In the genomic region with DNA sequence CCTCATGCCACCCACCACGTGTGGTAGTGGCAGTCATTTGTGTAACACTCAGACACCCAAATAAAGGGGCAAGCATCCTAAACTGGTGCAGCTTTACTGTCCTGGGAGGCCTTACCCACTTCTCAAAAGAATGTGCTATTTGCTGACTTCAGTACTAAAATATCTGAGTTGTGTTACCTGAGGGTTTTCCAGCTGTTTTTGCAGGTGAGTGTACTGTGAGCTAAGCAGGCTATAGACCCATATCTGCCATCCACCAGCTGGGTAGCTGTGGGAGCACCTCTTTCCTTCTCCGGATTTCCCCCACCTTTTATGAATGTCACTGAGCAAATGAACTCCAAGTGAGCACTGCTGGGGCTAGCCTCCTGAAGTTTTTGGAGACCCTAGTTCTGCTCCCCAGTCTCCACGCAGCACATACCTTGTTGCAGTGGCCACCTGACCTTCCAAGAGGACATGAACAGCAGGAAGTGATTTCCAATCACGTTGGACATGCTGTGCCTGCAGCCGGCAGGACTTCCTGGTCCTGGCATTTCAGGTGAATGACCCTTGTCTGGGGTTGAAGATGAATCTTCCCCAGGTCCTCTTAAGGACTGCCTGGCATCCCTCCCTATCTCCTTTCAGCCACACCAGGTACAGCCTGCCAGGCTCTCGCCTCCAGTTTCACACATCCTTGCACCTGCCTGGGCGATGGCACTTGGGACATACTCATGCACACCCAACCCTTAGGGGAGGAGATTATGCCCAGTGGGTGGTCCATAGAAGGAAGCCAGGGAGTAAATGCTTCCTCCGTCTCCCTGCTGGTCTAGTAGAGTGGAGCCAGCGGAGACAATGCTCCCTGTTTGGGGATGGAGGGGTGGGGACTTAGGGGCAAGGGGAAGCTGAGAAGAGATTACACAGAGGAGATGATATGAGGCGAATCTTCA, we compare ENCODE assay signal across 16 cellular contexts.
DNase-seq lines count a peak whose midpoint lies in the region; ATAC-seq, FAIRE-seq and TF ChIP-seq lines count a peak whose summit lies in the region.
"Had no signal": no experiment of that assay in that cellular context is flagged by ENCODE, and none has a peak within 500 bp of the region (broad histone marks: within the 10 kb centered on the region; RNA-seq: fewer than 3 reads in every experiment).

No MANE protein-coding gene starts in this region.

- H3K27ac Mint-ChIP-seq in astrocyte (ENCODE audit: unreplicated experiment): no peak overlapping the region
- H3K27ac Mint-ChIP-seq: activated CD8-positive, alpha-beta T cell treated with anti-CD3 and anti-CD28 coated beads for 36 hours had no signal

- H3K36me3 ChIP-seq in astrocyte (ENCODE audit: insufficient read depth, low read length) (no peaks in the 10 kb centered on the region), liver (ENCODE audit: control insufficient read depth in 4 of 4, insufficient read depth in 3 of 4, low read depth in 1 of 4, low read length in 3 of 4) (no peaks in the 10 kb centered on the region), tibial nerve (no peaks in the 10 kb centered on the region)
- H3K36me3 ChIP-seq: brain microvascular endothelial cell, heart left ventricle, left ventricle myocardium inferior had no signal

- H3K9me3 Mint-ChIP-seq in astrocyte (ENCODE audit: unreplicated experiment): no peaks in the 10 kb centered on the region
- H3K9me3 Mint-ChIP-seq: activated CD8-positive, alpha-beta T cell treated with anti-CD3 and anti-CD28 coated beads for 36 hours had no signal

- H3K27me3 ChIP-seq in astrocyte (ENCODE audit: insufficient read depth, low read length) (no peaks in the 10 kb centered on the region), liver (ENCODE audit: control insufficient read depth in 4 of 4, insufficient read depth in 4 of 4, low read length in 3 of 4) (no peaks in the 10 kb centered on the region), tibial nerve (no peaks in the 10 kb centered on the region)
- H3K27me3 ChIP-seq: brain microvascular endothelial cell, heart left ventricle had no signal

- H3K27me3 Mint-ChIP-seq in astrocyte (ENCODE audit: low read depth, unreplicated experiment): no peaks in the 10 kb centered on the region

- H3K9ac ChIP-seq in astrocyte (ENCODE audit: low read length) (no peak overlapping the region), liver (ENCODE audit: low read depth in 1 of 2, low read length in 2 of 2) (no peak overlapping the region)

- TF ChIP-seq EP300 in tibial nerve (IDR thresholded peaks at IDR 0.05): no peak

- no peak for FAIRE-seq in astrocyte (lab: Jason Lieb, UNC)
- FAIRE-seq: A204.1 had no signal

- H4K20me1 ChIP-seq in astrocyte (ENCODE audit: insufficient read depth, low read length): no peaks in the 10 kb centered on the region

- no peak overlapping the region for H3K4me3 Mint-ChIP-seq in astrocyte (ENCODE audit: unreplicated experiment)
- H3K4me3 Mint-ChIP-seq: activated CD8-positive, alpha-beta T cell treated with anti-CD3 and anti-CD28 coated beads for 36 hours; neural crest cell had no signal

- TF ChIP-seq RAD21 in liver (IDR thresholded peaks at IDR 0.05): no peak

- H3K79me2 ChIP-seq in astrocyte (ENCODE audit: insufficient read depth, low read length): no peaks in the 10 kb centered on the region

- H3K4me3 ChIP-seq in astrocyte (ENCODE audit: insufficient read depth, low read depth, low read length): no peak overlapping the region
- H3K4me3 ChIP-seq in liver (ENCODE audit: low read depth in 1 of 3, low read length in 3 of 3): no peak overlapping the region
- H3K4me3 ChIP-seq in tibial nerve: no peak overlapping the region
- H3K4me3 ChIP-seq: heart left ventricle, left ventricle myocardium inferior had no signal

- no peaks in the 10 kb centered on the region for H3K9me3 ChIP-seq in astrocyte (ENCODE audit: insufficient read depth, low read depth, low read length)
- H3K9me3 ChIP-seq in liver (ENCODE audit: control insufficient read depth in 4 of 4, low read length in 3 of 4): peaks cover 0 to 6% (median 3%) of the 10 kb centered on the region in 4 donors
- peaks cover 0 to 9% (median 0%) of the 10 kb centered on the region in 4 donors for H3K9me3 ChIP-seq in tibial nerve

- TF ChIP-seq POLR2A in tibial nerve (IDR thresholded peaks at IDR 0.05): no peak

- no peak overlapping the region for H3K27ac ChIP-seq in astrocyte (ENCODE audit: low read depth, low read length)
- no peak overlapping the region for H3K27ac ChIP-seq in liver (ENCODE audit: low read depth in 1 of 2, low read length in 2 of 2)
- H3K27ac ChIP-seq in tibial nerve: peak overlapping the region in 3 of 4 donors; percentile 6 to 51 (median 45)
- H3K27ac ChIP-seq: brain microvascular endothelial cell had no signal

- ATAC-seq in HG02840 (IDR thresholded peaks at IDR 0.05; ENCODE audit: low FRiP score, unreplicated experiment): no peak
- no peak for ATAC-seq in activated CD4-positive, CD25-positive, alpha-beta regulatory T cell treated with anti-CD3 and anti-CD28 coated beads, Interleukin-2, amount 50 U/mL, for 24 hours
- ATAC-seq: activated CD8-positive, alpha-beta T cell treated with anti-CD3 and anti-CD28 coated beads for 36 hours; stimulated activated naive CD8-positive, alpha-beta T cell treated with anti-CD3 and anti-CD28 coated beads, Interleukin-15, Interleukin-2, amounts not matched to agents 100 U/mL and 50 U/mL, for 24 hours had no signal

- peaks cover 2% of the 10 kb centered on the region for H3K36me3 Mint-ChIP-seq in astrocyte (ENCODE audit: low read depth, unreplicated experiment)

- peak overlapping the region; percentile 16 for H2AFZ ChIP-seq in astrocyte (ENCODE audit: low read depth, low read length)

- H3K4me2 ChIP-seq in astrocyte (ENCODE audit: low read length): peak overlapping the region; percentile 67

- peaks cover 9% of the 10 kb centered on the region for H3K4me1 Mint-ChIP-seq in astrocyte (ENCODE audit: low read depth, unreplicated experiment)

- 72% methylated on average over 10 of the region's 10 CpGs for WGBS in liver
- WGBS in tibial nerve, 2 donors: 79 to 80% methylated on average over 10 of the region's 10 CpGs

- TF ChIP-seq CTCF in astrocyte (IDR thresholded peaks at IDR 0.05; ENCODE audit: insufficient read depth, low read depth, low read length) (no peak), liver (IDR thresholded peaks at IDR 0.05; ENCODE audit: low read depth, low read length, missing input control) (no peak), tibial nerve (IDR thresholded peaks at IDR 0.05) (no peak)

- H3K4me1 ChIP-seq in astrocyte (ENCODE audit: insufficient read depth, low read length): peaks cover 8% of the 10 kb centered on the region
- peaks cover 2 to 11% (median 6%) of the 10 kb centered on the region in 4 donors for H3K4me1 ChIP-seq in liver (ENCODE audit: control insufficient read depth in 4 of 4, insufficient read depth in 4 of 4, low read length in 3 of 4)
- peaks cover 0 to 42% (median 4%) of the 10 kb centered on the region in 4 donors for H3K4me1 ChIP-seq in tibial nerve

- peak; percentile 4 for DNase-seq in NCI-H2107 treated with DMSO at 0.1 percent for 48 hours (lab: John Stamatoyannopoulos, UW; ENCODE audit: unreplicated experiment)
- no peak for DNase-seq in NCI-H2107 (lab: John Stamatoyannopoulos, UW)
- no peak for DNase-seq in astrocyte (ENCODE audit: low read depth)
- DNase-seq in tibial nerve (ENCODE audit: low spot score in 2 of 2): no peak
- DNase-seq in amniotic stem cell (lab: John Stamatoyannopoulos, UW): no peak
- DNase-seq: activated CD8-positive, alpha-beta T cell treated with anti-CD3 and anti-CD28 coated beads for 36 hours; Calu3; stimulated activated naive CD8-positive, alpha-beta T cell treated with anti-CD3 and anti-CD28 coated beads, Interleukin-15, Interleukin-2, amounts not matched to agents 100 U/mL and 50 U/mL, for 24 hours had no signal

TF ChIP-seq in liver, 16 proteins besides CTCF, POLR2A, EP300 and RAD21:
- TF ChIP-seq, protein P1, sequence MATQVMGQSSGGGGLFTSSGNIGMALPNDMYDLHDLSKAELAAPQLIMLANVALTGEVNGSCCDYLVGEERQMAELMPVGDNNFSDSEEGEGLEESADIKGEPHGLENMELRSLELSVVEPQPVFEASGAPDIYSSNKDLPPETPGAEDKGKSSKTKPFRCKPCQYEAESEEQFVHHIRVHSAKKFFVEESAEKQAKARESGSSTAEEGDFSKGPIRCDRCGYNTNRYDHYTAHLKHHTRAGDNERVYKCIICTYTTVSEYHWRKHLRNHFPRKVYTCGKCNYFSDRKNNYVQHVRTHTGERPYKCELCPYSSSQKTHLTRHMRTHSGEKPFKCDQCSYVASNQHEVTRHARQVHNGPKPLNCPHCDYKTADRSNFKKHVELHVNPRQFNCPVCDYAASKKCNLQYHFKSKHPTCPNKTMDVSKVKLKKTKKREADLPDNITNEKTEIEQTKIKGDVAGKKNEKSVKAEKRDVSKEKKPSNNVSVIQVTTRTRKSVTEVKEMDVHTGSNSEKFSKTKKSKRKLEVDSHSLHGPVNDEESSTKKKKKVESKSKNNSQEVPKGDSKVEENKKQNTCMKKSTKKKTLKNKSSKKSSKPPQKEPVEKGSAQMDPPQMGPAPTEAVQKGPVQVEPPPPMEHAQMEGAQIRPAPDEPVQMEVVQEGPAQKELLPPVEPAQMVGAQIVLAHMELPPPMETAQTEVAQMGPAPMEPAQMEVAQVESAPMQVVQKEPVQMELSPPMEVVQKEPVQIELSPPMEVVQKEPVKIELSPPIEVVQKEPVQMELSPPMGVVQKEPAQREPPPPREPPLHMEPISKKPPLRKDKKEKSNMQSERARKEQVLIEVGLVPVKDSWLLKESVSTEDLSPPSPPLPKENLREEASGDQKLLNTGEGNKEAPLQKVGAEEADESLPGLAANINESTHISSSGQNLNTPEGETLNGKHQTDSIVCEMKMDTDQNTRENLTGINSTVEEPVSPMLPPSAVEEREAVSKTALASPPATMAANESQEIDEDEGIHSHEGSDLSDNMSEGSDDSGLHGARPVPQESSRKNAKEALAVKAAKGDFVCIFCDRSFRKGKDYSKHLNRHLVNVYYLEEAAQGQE (IDR thresholded peaks at IDR 0.05): no peak
- no peak for TF ChIP-seq HNF4G (IDR thresholded peaks at IDR 0.05)
- TF ChIP-seq RXRA (IDR thresholded peaks at IDR 0.05): peak; percentile 21 to 70

Comparison
In these comparisons a context has a peak if more than half of its experiments do, and no peak if none do; other contexts are left out.
1. H3K27ac ChIP-seq: peak in tibial nerve (3 of 4); none in astrocyte (single experiment) and liver (0 of 2).